ENCODE assay signal across 9 cellular contexts in the genomic region with DNA sequence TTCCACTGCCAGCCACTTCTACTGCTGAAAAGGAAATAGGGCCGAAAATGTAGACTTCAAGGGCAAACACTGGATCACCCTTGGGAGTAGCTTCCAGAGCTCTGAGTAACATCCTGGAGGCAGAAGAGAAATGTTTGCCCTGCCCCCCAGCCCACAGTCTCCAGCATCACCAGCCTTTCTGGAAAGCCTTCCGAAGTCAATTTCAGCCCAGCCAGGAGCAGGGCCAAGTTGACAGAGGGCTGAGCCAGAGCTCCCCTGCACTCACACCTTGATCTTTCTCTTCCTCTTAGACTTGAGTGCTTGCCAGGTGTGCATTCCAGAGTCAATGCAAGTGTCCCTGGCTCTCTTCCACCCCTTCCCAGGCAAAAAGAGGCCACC. TPM values are rescaled to one million over a fixed set of nuclear protein-coding genes. Genes with fewer than 3 reads are reported as not detected.
A peak's percentile ranks its signal among the peaks of the same experiment; 100 is the strongest.
DNase-seq lines count a peak whose midpoint lies in the region; ATAC-seq, FAIRE-seq and TF ChIP-seq lines count a peak whose summit lies in the region.
"Had no signal": no experiment of that assay in that cellular context is flagged by ENCODE, and none has a peak within 500 bp of the region (broad histone marks: within the 10 kb centered on the region; RNA-seq: fewer than 3 reads in every experiment).

No MANE protein-coding gene starts in this region.

- peak overlapping the region; percentile 56 for H3K9ac ChIP-seq in keratinocyte (ENCODE audit: control insufficient read depth, extremely low read depth, insufficient read depth, low read length)

- dilution Hi-C loops in keratinocyte (cut with MboI; ENCODE audit: extremely low pct_ligation_motif_present, low sequenced_read_pairs) = no loop called here

- H3K4me3 Mint-ChIP-seq in HFFc6 = peak overlapping the region; percentile 22; the same call in 1 of the 2 replicates
- no peak overlapping the region for H3K4me3 Mint-ChIP-seq in activated CD8-positive, alpha-beta memory T cell treated with anti-CD3 and anti-CD28 coated beads, Interleukin-2, amount 10 ng/mL, durations not matched to agents 7 days and 5 days
- H3K4me3 Mint-ChIP-seq: dendritic cell treated with granulocyte-macrophage colony-stimulating factor and Interleukin-4, amounts not matched to agents 40 ng/mL and 50 ng/mL, for 4 days had no signal

- no peak overlapping the region for H3K4me3 ChIP-seq in keratinocyte (ENCODE audit: control insufficient read depth in 2 of 3, extremely low read depth in 1 of 3, insufficient read depth in 2 of 3, low read depth in 1 of 3, low read length in 3 of 3)
- no peak overlapping the region for H3K4me3 ChIP-seq in stomach
- no peak overlapping the region for H3K4me3 ChIP-seq in HAP-1

- CTCF ChIA-PET in activated CD8-positive, alpha-beta memory T cell treated with anti-CD3 and anti-CD28 coated beads, Interleukin-2, amount 10 ng/mL, durations not matched to agents 7 days and 5 days (lab: Charles Lee) = interaction anchor here (1.1 to 1.4 kb wide), 3 partner anchors 9 to 15 kb away, joined by 3 to 5 read pairs (median 4); no protein-coding TSS in a partner anchor

- WGBS in stomach, 5 donors = 25 to 60% (median 31%) methylated on average over 2 of the region's 2 CpGs; no CpG with 5 or more reads in 1 of the 5 donors

- DNase-seq in HFFc6 (peak; percentile 80), amniotic epithelial cell (ENCODE audit: low read depth) (peak; percentile 70), keratinocyte (ENCODE audit: low read depth, low spot score) (no peak), stomach (peak; percentile 53), HAP-1 (ENCODE audit: low spot score in 2 of 2) (no peak), GDM1 (lab: John Stamatoyannopoulos, UW) (no peak)
- DNase-seq in activated CD8-positive, alpha-beta memory T cell treated with anti-CD3 and anti-CD28 coated beads, Interleukin-2, amount 10 ng/mL, durations not matched to agents 7 days and 5 days = no peak

- peaks cover 34% of the 10 kb centered on the region for H3K4me1 Mint-ChIP-seq in HFFc6 (ENCODE audit: low read depth)
- peaks cover 13% of the 10 kb centered on the region for H3K4me1 Mint-ChIP-seq in activated CD8-positive, alpha-beta memory T cell treated with anti-CD3 and anti-CD28 coated beads, Interleukin-2, amount 10 ng/mL, durations not matched to agents 7 days and 5 days

- H3K9me3 Mint-ChIP-seq in HFFc6 = no peaks in the 10 kb centered on the region
- H3K9me3 Mint-ChIP-seq in activated CD8-positive, alpha-beta memory T cell treated with anti-CD3 and anti-CD28 coated beads, Interleukin-2, amount 10 ng/mL, durations not matched to agents 7 days and 5 days (ENCODE audit: low read depth) = no peaks in the 10 kb centered on the region
- H3K9me3 Mint-ChIP-seq: dendritic cell treated with granulocyte-macrophage colony-stimulating factor and Interleukin-4, amounts not matched to agents 40 ng/mL and 50 ng/mL, for 4 days had no signal

- no peak for TF ChIP-seq CTCF in HFFc6 (IDR thresholded peaks at IDR 0.05)
- no peak for TF ChIP-seq CTCF in keratinocyte (optimal IDR thresholded peaks at IDR 0.05 in 1 of 3, IDR thresholded peaks at IDR 0.05 in 1 of 3, conservative IDR thresholded peaks at IDR 0.05 in 1 of 3; ENCODE audit: extremely low read depth in 1 of 3, insufficient read depth in 2 of 3, low read length in 3 of 3)
- TF ChIP-seq CTCF in stomach (IDR thresholded peaks at IDR 0.05) = no peak

- H2AFZ ChIP-seq in keratinocyte (ENCODE audit: control insufficient read depth, low read length) = no peak overlapping the region

- in situ Hi-C loops in HAP-1 (cut with MboI; ENCODE audit: low sequenced_read_pairs) = loop anchor here (25.0 kb wide), 3 partner anchors 234 to 734 kb away; no protein-coding TSS in a partner anchor

- H3K79me2 ChIP-seq in keratinocyte (ENCODE audit: control insufficient read depth, insufficient read depth, low read length) = no peaks in the 10 kb centered on the region

- no peak for TF ChIP-seq POLR2A in stomach (IDR thresholded peaks at IDR 0.05)

- peak overlapping the region; percentile 83 for H3K27ac ChIP-seq in keratinocyte (ENCODE audit: control insufficient read depth, insufficient read depth, low read length)
- H3K27ac ChIP-seq in stomach = peak overlapping the region; percentile 72 to 83 (median 79)

- H4K20me1 ChIP-seq in keratinocyte (ENCODE audit: control insufficient read depth, extremely low read depth, insufficient read depth, low read length) = no peaks in the 10 kb centered on the region

- H3K27ac Mint-ChIP-seq in HFFc6 = peak overlapping the region; percentile 89
- H3K27ac Mint-ChIP-seq in activated CD8-positive, alpha-beta memory T cell treated with anti-CD3 and anti-CD28 coated beads, Interleukin-2, amount 10 ng/mL, durations not matched to agents 7 days and 5 days = no peak overlapping the region
- H3K27ac Mint-ChIP-seq: dendritic cell treated with granulocyte-macrophage colony-stimulating factor and Interleukin-4, amounts not matched to agents 40 ng/mL and 50 ng/mL, for 4 days had no signal

- no peaks in the 10 kb centered on the region for H3K9me3 ChIP-seq in keratinocyte (ENCODE audit: control insufficient read depth, low read depth, low read length)
- H3K9me3 ChIP-seq in stomach = no peaks in the 10 kb centered on the region
- no peaks in the 10 kb centered on the region for H3K9me3 ChIP-seq in HAP-1

- TF ChIP-seq EP300 in stomach (IDR thresholded peaks at IDR 0.05) = no peak

- no peaks in the 10 kb centered on the region for H3K9me1 ChIP-seq in keratinocyte (ENCODE audit: control insufficient read depth, extremely low read depth, insufficient read depth, low read length)

- peaks cover 40% of the 10 kb centered on the region for H3K4me1 ChIP-seq in keratinocyte (ENCODE audit: control insufficient read depth, extremely low read depth, insufficient read depth, low read length)
- peaks cover 0 to 12% (median 4%) of the 10 kb centered on the region in 4 donors for H3K4me1 ChIP-seq in stomach
- H3K4me1 ChIP-seq in HAP-1 = no peaks in the 10 kb centered on the region

- FAIRE-seq in keratinocyte (lab: Jason Lieb, UNC) = peak; percentile 93

- peak overlapping the region; percentile 66 for H3K4me2 ChIP-seq in keratinocyte (ENCODE audit: control insufficient read depth, extremely low read depth, insufficient read depth, low read depth, low read length)

- peaks cover 1% of the 10 kb centered on the region; the same call in 1 of the 2 replicates for H3K27me3 Mint-ChIP-seq in HFFc6 (ENCODE audit: insufficient read depth)
- H3K27me3 Mint-ChIP-seq in activated CD8-positive, alpha-beta memory T cell treated with anti-CD3 and anti-CD28 coated beads, Interleukin-2, amount 10 ng/mL, durations not matched to agents 7 days and 5 days = no peaks in the 10 kb centered on the region
- H3K27me3 Mint-ChIP-seq: dendritic cell treated with granulocyte-macrophage colony-stimulating factor and Interleukin-4, amounts not matched to agents 40 ng/mL and 50 ng/mL, for 4 days had no signal

- intact Hi-C loops in stomach (cut with DNase I; ENCODE audit: low total_unique reads) = no loop called here

- ATAC-seq in GM18517 (IDR thresholded peaks at IDR 0.05; ENCODE audit: unreplicated experiment) = no peak
- no peak for ATAC-seq in activated CD8-positive, alpha-beta memory T cell treated with anti-CD3 and anti-CD28 coated beads, Interleukin-2, amount 10 ng/mL, durations not matched to agents 7 days and 5 days

- H3K27me3 ChIP-seq in keratinocyte (ENCODE audit: control insufficient read depth, extremely low read depth, insufficient read depth, low read length) (no peaks in the 10 kb centered on the region), stomach (no peaks in the 10 kb centered on the region), HAP-1 (ENCODE audit: low read depth) (no peaks in the 10 kb centered on the region)

- H3K36me3 ChIP-seq in keratinocyte (ENCODE audit: control insufficient read depth in 2 of 2, extremely low read depth in 1 of 2, insufficient read depth in 2 of 2, low read length in 2 of 2) (no peaks in the 10 kb centered on the region), stomach (no peaks in the 10 kb centered on the region), HAP-1 (replicated peaks) (no peaks in the 10 kb centered on the region)

- no peaks in the 10 kb centered on the region for H3K36me3 Mint-ChIP-seq in HFFc6 (ENCODE audit: low read depth)
- no peaks in the 10 kb centered on the region for H3K36me3 Mint-ChIP-seq in activated CD8-positive, alpha-beta memory T cell treated with anti-CD3 and anti-CD28 coated beads, Interleukin-2, amount 10 ng/mL, durations not matched to agents 7 days and 5 days

RNA-seq across cellular contexts. Expression of a gene that starts 35.2 kb away (rescaled TPM):
- total RNA-seq in HFFc6 (2021; fragmentation: NEBNext Ultra II Directional; extraction: Animal tissue kit (Norgen Biotek cat#: 25700)) = 100 to 1,000 TPM; 223 to 296 (median 270) TPM
- polyA plus RNA-seq in keratinocyte = 310 to 608 TPM (median 447 TPM) in 3 replicates
- polyA plus RNA-seq in keratinocyte (2011; ENCODE audit: low read depth) = 196 TPM
- polyA plus RNA-seq in keratinocyte (2011; cell fraction: cytosol; rRNA removed) = 469 and 483 TPM in 2 replicates
- polyA plus RNA-seq in keratinocyte (2011; cell fraction: nucleus; rRNA removed) = 181 and 209 TPM in 2 replicates
- polyA plus RNA-seq in keratinocyte (2012; ENCODE audit: low replicate concordance) = 459 and 665 TPM in 2 replicates
- polyA minus RNA-seq in keratinocyte = 301 to 438 TPM (median 391 TPM) in 3 replicates
- polyA minus RNA-seq in keratinocyte (2011; cell fraction: cytosol; rRNA and poly(A)+ RNA removed) = 232 TPM
- polyA minus RNA-seq in keratinocyte (2011; cell fraction: nucleus; rRNA and poly(A)+ RNA removed) = 51.5 and 57.2 TPM in 2 replicates
- 100 to 1,000 TPM; 108 to 324 (median 153) TPM for total RNA-seq in stomach
- 100 to 1,000 TPM; 330 to 907 (median 549) TPM for polyA plus RNA-seq in stomach
- total RNA-seq in activated CD8-positive, alpha-beta memory T cell treated with anti-CD3 and anti-CD28 coated beads, Interleukin-2, amount 10 ng/mL, durations not matched to agents 7 days and 5 days = 100 to 1,000 TPM; 434 to 517 TPM

Comparison
In these comparisons a context has a peak if more than half of its experiments do, and no peak if none do; other contexts are left out.
1. DNase-seq: peak in HFFc6 (single experiment), amniotic epithelial cell (single experiment) and stomach (single experiment); none in keratinocyte (single experiment), HAP-1 (0 of 2), activated CD8-positive, alpha-beta memory T cell treated with anti-CD3 and anti-CD28 coated beads, Interleukin-2, amount 10 ng/mL, durations not matched to agents 7 days and 5 days (single experiment) and GDM1 (single experiment).